In the genomic region with DNA sequence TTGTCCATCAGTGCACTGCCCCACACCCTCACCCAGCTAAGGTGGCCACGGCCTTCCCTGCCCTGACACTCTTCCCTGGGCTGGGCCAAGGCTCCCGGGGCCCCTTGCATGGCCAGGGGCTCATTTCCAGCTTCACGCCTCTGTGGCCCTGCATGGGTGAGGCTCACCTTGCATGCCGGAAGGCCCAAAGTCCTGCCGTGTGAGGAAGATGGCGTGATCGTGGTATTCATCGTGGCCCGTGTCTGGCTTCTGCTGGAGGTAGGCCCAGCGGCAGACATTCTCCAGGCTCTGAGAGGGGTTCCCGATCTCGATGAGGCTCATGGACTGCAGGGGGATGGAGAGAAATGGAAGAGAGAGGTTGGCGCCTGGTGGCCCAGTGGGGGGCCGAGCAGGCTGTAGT, we compare ENCODE assay signal across 17 cellular contexts.
DNase-seq lines count a peak whose midpoint lies in the region; ATAC-seq, FAIRE-seq and TF ChIP-seq lines count a peak whose summit lies in the region.
"Had no signal": no experiment of that assay in that cellular context is flagged by ENCODE, and none has a peak within 500 bp of the region (broad histone marks: within the 10 kb centered on the region; RNA-seq: fewer than 3 reads in every experiment).

No MANE protein-coding gene starts in this region.

- CTCF ChIA-PET in HEK293T (lab: Yijun Ruan, JAX) = no interaction called here

- H3K4me1 ChIP-seq in kidney (ENCODE audit: control insufficient read depth in 1 of 2, insufficient read depth in 1 of 2, low read depth in 1 of 2, low read length in 2 of 2) = no peaks in the 10 kb centered on the region

- H3K9ac ChIP-seq in kidney (ENCODE audit: low read length in 2 of 2) = no peak overlapping the region

- H3K4me1 Mint-ChIP-seq in CD14-positive monocyte = no peaks in the 10 kb centered on the region

- H3K27me3 Mint-ChIP-seq in CD14-positive monocyte (ENCODE audit: low read depth in 3 of 3) = peaks cover 7 to 18% (median 12%) of the 10 kb centered on the region in 3 donors

- ATAC-seq in sciatic nerve = no peak
- ATAC-seq: Panc1 had no signal

- POLR2A ChIA-PET in HEK293T (lab: Yijun Ruan, JAX) = no interaction called here

- peak overlapping the region in 1 of 7 donors; percentile 31 for H3K27ac Mint-ChIP-seq in CD14-positive monocyte
- H3K27ac Mint-ChIP-seq: HFFc6 had no signal

- intact Hi-C loops in CD14-positive monocyte (cut with micrococcal nuclease) (no loop called here), kidney (cut with DNase I) (no loop called here), sciatic nerve (cut with DNase I) (no loop called here)

- DNase-seq in activated CD8-positive, alpha-beta memory T cell treated with anti-CD3 and anti-CD28 coated beads, Interleukin-2, amount 50 U/mL, for 4 hours = peak; percentile 1
- no peak for DNase-seq in activated CD8-positive, alpha-beta memory T cell treated with anti-CD3 and anti-CD28 coated beads for 24 hours
- DNase-seq in CD14-positive monocyte (ENCODE audit: low spot score) (peak; percentile 39), kidney (peak; percentile 39), sciatic nerve (ENCODE audit: low spot score) (peak; percentile 32), NCI-H1436 (lab: John Stamatoyannopoulos, UW) (no peak), NCI-H1417 (lab: John Stamatoyannopoulos, UW) (no peak), HEK293T (ENCODE audit: extremely low spot score) (no peak)
- DNase-seq: DMS79 treated with DMSO at 0.1 percent for 48 hours, HFFc6, NCI-H1048, NCI-H1694, NCI-H2081 treated with DMSO at 0.1 percent for 48 hours, NCI-H446 treated with DMSO at 0.1 percent for 48 hours, NCI-H69 had no signal

- H3K36me3 Mint-ChIP-seq in CD14-positive monocyte = no peaks in the 10 kb centered on the region

- H3K4me3 ChIP-seq in kidney (ENCODE audit: low read length in 2 of 2) = no peak overlapping the region

- no peaks in the 10 kb centered on the region for H3K9me3 ChIP-seq in kidney (ENCODE audit: control insufficient read depth in 1 of 2, low read length in 2 of 2)

- no peak overlapping the region for H3K4me3 Mint-ChIP-seq in CD14-positive monocyte
- H3K4me3 Mint-ChIP-seq: HFFc6 had no signal

- no peak for FAIRE-seq in kidney (lab: Jason Lieb, UNC)

- no peaks in the 10 kb centered on the region for H3K36me3 ChIP-seq in kidney (ENCODE audit: control insufficient read depth in 1 of 2, insufficient read depth in 2 of 2, low read length in 2 of 2)

- no peak overlapping the region for H3K27ac ChIP-seq in kidney (ENCODE audit: low read depth in 2 of 2, low read length in 2 of 2)
- H3K27ac ChIP-seq: 22Rv1 had no signal

- peaks cover 5 to 37% (median 25%) of the 10 kb centered on the region in 7 donors for H3K9me3 Mint-ChIP-seq in CD14-positive monocyte

- TF ChIP-seq CTCF in CD14-positive monocyte (IDR thresholded peaks at IDR 0.05) (no peak), kidney (IDR thresholded peaks at IDR 0.05; ENCODE audit: borderline replicate concordance, extremely low read depth, insufficient read depth) (no peak)

TF ChIP-seq in HEK293T, 16 proteins besides CTCF, POLR2A, EP300 and RAD21:
- TF ChIP-seq PKNOX1 (IDR thresholded peaks at IDR 0.05) (no peak), CTBP1 (IDR thresholded peaks at IDR 0.05; ENCODE audit: borderline replicate concordance) (no peak), BHLHE40 (IDR thresholded peaks at IDR 0.05; ENCODE audit: borderline replicate concordance) (no peak), TARDBP (IDR thresholded peaks at IDR 0.05) (no peak), ZNF384 (IDR thresholded peaks at IDR 0.05) (no peak), FOXA1 (IDR thresholded peaks at IDR 0.05) (no peak), ARNT (IDR thresholded peaks at IDR 0.05) (no peak), FOXM1 (IDR thresholded peaks at IDR 0.05; ENCODE audit: borderline replicate concordance) (no peak), L3MBTL2 (conservative IDR thresholded peaks at IDR 0.05) (no peak), FOXK2 (IDR thresholded peaks at IDR 0.05) (no peak), SP1 (IDR thresholded peaks at IDR 0.05) (no peak), SUZ12 (IDR thresholded peaks at IDR 0.05) (no peak), LEF1 (IDR thresholded peaks at IDR 0.05; ENCODE audit: borderline replicate concordance) (no peak)

Comparison
In these comparisons a context has a peak if more than half of its experiments do, and no peak if none do; other contexts are left out.
1. DNase-seq: peak in activated CD8-positive, alpha-beta memory T cell treated with anti-CD3 and anti-CD28 coated beads, Interleukin-2, amount 50 U/mL, for 4 hours (single experiment), CD14-positive monocyte (single experiment), kidney (single experiment) and sciatic nerve (single experiment); none in activated CD8-positive, alpha-beta memory T cell treated with anti-CD3 and anti-CD28 coated beads for 24 hours (single experiment), NCI-H1436 (single experiment), NCI-H1417 (0 of 3) and HEK293T (single experiment).